Comparison of ENCODE assay signal across 28 cellular contexts in genomic region chr7:33357846-33358245, GRCh38.
A peak's percentile ranks its signal among the peaks of the same experiment; 100 is the strongest.
DNase-seq lines count a peak whose midpoint lies in the region; ATAC-seq, FAIRE-seq and TF ChIP-seq lines count a peak whose summit lies in the region.
"Had no signal": no experiment of that assay in that cellular context is flagged by ENCODE, and none has a peak within 500 bp of the region (broad histone marks: within the 10 kb centered on the region; RNA-seq: fewer than 3 reads in every experiment).

No MANE protein-coding gene starts in this region.

- H2AFZ ChIP-seq in H1 (ENCODE audit: low read length) = no peak overlapping the region
- H2AFZ ChIP-seq: GM23248 had no signal

- peaks cover 0 to 49% of the 10 kb centered on the region in 2 experiments; a peak in 2 of 4 replicates for H3K79me2 ChIP-seq in H1 (ENCODE audit: control insufficient read depth in 1 of 2, insufficient read depth in 2 of 2, low read length in 2 of 2)

- POLR2A ChIA-PET in H1 (lab: Charles Lee; ENCODE audit: partially characterized antibody) = no interaction called here

- DNase-seq in NCI-H1105 treated with DMSO at 0.1 percent for 48 hours (lab: John Stamatoyannopoulos, UW) (peak; percentile 10), NCI-H1105 (lab: John Stamatoyannopoulos, UW) (no peak), T47D (ENCODE audit: low read depth in 1 of 2, low spot score in 1 of 2) (peak; percentile 9 to 43), breast epithelium (ENCODE audit: low spot score in 2 of 2) (no peak), H1 (ENCODE audit: low read depth in 1 of 2, low spot score in 2 of 2) (no peak), inferior parietal cortex (ENCODE audit: extremely low spot score) (no peak)
- DNase-seq in stimulated activated CD4-positive, alpha-beta T cell treated with anti-CD3 and anti-CD28 coated beads, Interleukin-4, amount 100 ng/mL, for 4 hours = no peak
- DNase-seq in effector memory CD8-positive, alpha-beta T cell = no peak
- DNase-seq: ACHN; AML-193; BE2C; CD4-positive, alpha-beta T cell; CD8-positive, alpha-beta memory T cell; DMS 273 treated with DMSO at 0.1 percent for 48 hours; DMS79; EL; GDM1; GM23248; HFFc6 had no signal

- no peak overlapping the region for H4K8ac ChIP-seq in H1 (ENCODE audit: extremely low read depth, insufficient read depth, low read length)

- no peak overlapping the region for H3K27ac ChIP-seq in breast epithelium
- H3K27ac ChIP-seq in H1 (ENCODE audit: low read depth, low read length) = no peak overlapping the region
- H3K27ac ChIP-seq: 22Rv1; A549; BLaER1 treated with 17β-estradiol and CSF1 and Interleukin-3, amounts not matched to agents 10 nM and 100 nM; GM23248 had no signal

- H2BK5ac ChIP-seq in H1 (ENCODE audit: low read depth, low read length) = no peak overlapping the region

- no peak overlapping the region for H4K91ac ChIP-seq in H1 (replicated peaks; ENCODE audit: insufficient read length, low read length)

- H3K56ac ChIP-seq in H1 (replicated peaks; ENCODE audit: insufficient read length, low read depth, low read length) = no peak overlapping the region

- H2BK120ac ChIP-seq in H1 (replicated peaks; ENCODE audit: low read depth, low read length) = no peak overlapping the region

- no peak for ATAC-seq in effector memory CD8-positive, alpha-beta T cell (replicated peaks)
- ATAC-seq: A549, GM12878 had no signal

- TF ChIP-seq CTCF in breast epithelium (IDR thresholded peaks at IDR 0.05) (no peak), H1 (IDR thresholded peaks at IDR 0.05; ENCODE audit: control extremely low read depth in 1 of 3, insufficient read depth in 1 of 3, low read depth in 1 of 3, low read length in 3 of 3) (no peak)

- no peak for TF ChIP-seq EP300 in H1 (IDR thresholded peaks at IDR 0.05; ENCODE audit: borderline replicate concordance in 1 of 2, low read depth in 2 of 2, low read length in 2 of 2)

- H3K23ac ChIP-seq in H1 (ENCODE audit: insufficient read length) = no peak overlapping the region

- H3K4ac ChIP-seq in H1 (replicated peaks; ENCODE audit: insufficient read length, low read depth, low read length) = no peak overlapping the region

- FAIRE-seq in H1 (lab: Jason Lieb, UNC) = no peak
- FAIRE-seq: A549, D721Med, GM12878, GM19239, H54 had no signal

- CTCF ChIA-PET in H1 (lab: Charles Lee; ENCODE audit: partially characterized antibody) = interaction anchor here (0.5 kb wide), 1 partner anchor 1657 kb away, joined by 3 read pairs; no protein-coding TSS in a partner anchor

- H3K4me1 Mint-ChIP-seq in effector memory CD8-positive, alpha-beta T cell (ENCODE audit: low read depth in 2 of 2) = no peaks in the 10 kb centered on the region
- H3K4me1 Mint-ChIP-seq: CD14-positive monocyte had no signal

- H3K9me3 ChIP-seq in breast epithelium = no peaks in the 10 kb centered on the region
- no peaks in the 10 kb centered on the region for H3K9me3 ChIP-seq in H1 (ENCODE audit: insufficient read depth in 2 of 2, low read depth in 1 of 2, low read length in 1 of 2)
- H3K9me3 ChIP-seq: A549; BE2C; BLaER1 treated with 17β-estradiol and CSF1 and Interleukin-3, amounts not matched to agents 10 nM and 100 nM; HAP-1 had no signal

- no peaks in the 10 kb centered on the region for H3K79me1 ChIP-seq in H1 (ENCODE audit: low read depth, low read length)

- H2BK15ac ChIP-seq in H1 (ENCODE audit: low read length) = no peak overlapping the region

- no peak overlapping the region for H2BK12ac ChIP-seq in H1 (ENCODE audit: low read depth, low read length)

- H2BK20ac ChIP-seq in H1 (ENCODE audit: low read length) = no peak overlapping the region

- H3K4me3 ChIP-seq in breast epithelium (no peak overlapping the region), H1 (ENCODE audit: extremely low read depth in 1 of 4, insufficient read depth in 2 of 4, low read depth in 3 of 4, low read length in 4 of 4) (no peak overlapping the region)
- H3K4me3 ChIP-seq: A549; BLaER1 treated with 17β-estradiol and CSF1 and Interleukin-3, amounts not matched to agents 10 nM and 100 nM; GM12878; GM23248; HAP-1 had no signal

- no peak for TF ChIP-seq POLR2A in breast epithelium (IDR thresholded peaks at IDR 0.05)
- no peak for TF ChIP-seq POLR2A in H1 (IDR thresholded peaks at IDR 0.05; ENCODE audit: control extremely low read depth in 1 of 2, low read depth in 2 of 2, low read length in 2 of 2)

- in situ Hi-C loops in T47D (cut with HindIII; ENCODE audit: low pct_unique_long_range_greater_than_20kb, low sequenced_read_pairs) = no loop called here

- H3K18ac ChIP-seq in H1 (ENCODE audit: extremely low read depth, low read length) = no peak overlapping the region

- H3K27me3 ChIP-seq in breast epithelium (no peaks in the 10 kb centered on the region), H1 (replicated peaks in 1 of 4; ENCODE audit: control insufficient read depth in 3 of 4, extremely low read depth in 1 of 4, insufficient read depth in 3 of 4, low read length in 3 of 4) (no peaks in the 10 kb centered on the region)
- H3K27me3 ChIP-seq: BLaER1 treated with 17β-estradiol and CSF1 and Interleukin-3, amounts not matched to agents 10 nM and 100 nM had no signal

- H3K27ac Mint-ChIP-seq in effector memory CD8-positive, alpha-beta T cell = no peak overlapping the region
- H3K27ac Mint-ChIP-seq: CD14-positive monocyte; CD4-positive, alpha-beta T cell; CD8-positive, alpha-beta memory T cell; HFFc6 had no signal

- no peaks in the 10 kb centered on the region for H3K27me3 Mint-ChIP-seq in effector memory CD8-positive, alpha-beta T cell
- H3K27me3 Mint-ChIP-seq: CD4-positive, alpha-beta T cell; CD8-positive, alpha-beta memory T cell had no signal

- no peak for TF ChIP-seq RAD21 in H1 (IDR thresholded peaks at IDR 0.05 in 1 of 2, conservative IDR thresholded peaks at IDR 0.05 in 1 of 2; ENCODE audit: low read depth in 2 of 2, low read length in 2 of 2)

- intact Hi-C loops in breast epithelium (cut with DNase I; ENCODE audit: low total_unique reads) = no loop called here

- no peak overlapping the region for H4K5ac ChIP-seq in H1 (ENCODE audit: insufficient read length, low read depth, low read length)

- no peaks in the 10 kb centered on the region for H3K23me2 ChIP-seq in H1 (ENCODE audit: low read depth, low read length)

- no peaks in the 10 kb centered on the region for H3K9me3 Mint-ChIP-seq in effector memory CD8-positive, alpha-beta T cell
- H3K9me3 Mint-ChIP-seq: CD14-positive monocyte; CD4-positive, alpha-beta T cell; CD8-positive, alpha-beta memory T cell; HFFc6 had no signal

- H3K36me3 ChIP-seq in breast epithelium (no peaks in the 10 kb centered on the region), H1 (ENCODE audit: control insufficient read depth in 2 of 4, insufficient read depth in 4 of 4, low read length in 3 of 4) (peaks cover 0 to 2% (median 0%) of the 10 kb centered on the region in 4 experiments; a peak in 2 of 8 replicates)
- H3K36me3 ChIP-seq: BE2C; BLaER1 treated with 17β-estradiol and CSF1 and Interleukin-3, amounts not matched to agents 10 nM and 100 nM; HAP-1 had no signal

- H2AK5ac ChIP-seq in H1 (ENCODE audit: low read depth, low read length) = no peak overlapping the region

- H3K9ac ChIP-seq in H1 (replicated peaks in 1 of 4; ENCODE audit: extremely low read depth in 1 of 4, low read depth in 3 of 4, low read length in 3 of 4) = no peak overlapping the region
- H3K9ac ChIP-seq: BLaER1 treated with 17β-estradiol and CSF1 and Interleukin-3, amounts not matched to agents 10 nM and 100 nM; GM23248 had no signal

- no peak overlapping the region for H3K4me3 Mint-ChIP-seq in effector memory CD8-positive, alpha-beta T cell
- H3K4me3 Mint-ChIP-seq: CD14-positive monocyte; CD4-positive, alpha-beta T cell; CD8-positive, alpha-beta memory T cell; HFFc6 had no signal

- H3K36me3 Mint-ChIP-seq in effector memory CD8-positive, alpha-beta T cell (ENCODE audit: insufficient read depth) = peaks cover 2% of the 10 kb centered on the region
- H3K36me3 Mint-ChIP-seq: CD14-positive monocyte had no signal

- H3K14ac ChIP-seq in H1 (ENCODE audit: insufficient read length) = no peak overlapping the region

- H3K4me2 ChIP-seq in H1 (ENCODE audit: insufficient read depth in 1 of 2, low read depth in 2 of 2, low read length in 2 of 2) = no peak overlapping the region
- H3K4me2 ChIP-seq: A549; BLaER1 treated with 17β-estradiol and CSF1 and Interleukin-3, amounts not matched to agents 10 nM and 100 nM had no signal

- H3K4me1 ChIP-seq in breast epithelium = no peaks in the 10 kb centered on the region
- peaks cover 0 to 9% (median 0%) of the 10 kb centered on the region in 4 experiments; a peak in 1 of 7 replicates for H3K4me1 ChIP-seq in H1 (replicated peaks in 1 of 4; ENCODE audit: control insufficient read depth in 3 of 4, insufficient read depth in 4 of 4, low read length in 3 of 4)
- H3K4me1 ChIP-seq: A549; BE2C; BLaER1 treated with 17β-estradiol and CSF1 and Interleukin-3, amounts not matched to agents 10 nM and 100 nM; HAP-1 had no signal

- 88% methylated on average over 2 of the region's 2 CpGs; no CpG with 5 or more reads in 1 of the 2 experiments for WGBS in H1 (ENCODE audit: extremely low coverage in 1 of 2, insufficient coverage in 1 of 2, insufficient read length in 1 of 2, insufficient replicate concordance in 2 of 2, low coverage in 1 of 2, low lambda C conversion rate in 2 of 2, missing lambda C conversion rate in 1 of 2), 2 experiments

- no peaks in the 10 kb centered on the region for H4K20me1 ChIP-seq in H1 (replicated peaks in 1 of 2; ENCODE audit: control insufficient read depth in 1 of 2, insufficient read depth in 2 of 2, low read length in 2 of 2)
- H4K20me1 ChIP-seq: BLaER1 treated with 17β-estradiol and CSF1 and Interleukin-3, amounts not matched to agents 10 nM and 100 nM had no signal

TF ChIP-seq in H1, 55 proteins besides CTCF, POLR2A, EP300 and RAD21:
- TF ChIP-seq, protein P1, sequence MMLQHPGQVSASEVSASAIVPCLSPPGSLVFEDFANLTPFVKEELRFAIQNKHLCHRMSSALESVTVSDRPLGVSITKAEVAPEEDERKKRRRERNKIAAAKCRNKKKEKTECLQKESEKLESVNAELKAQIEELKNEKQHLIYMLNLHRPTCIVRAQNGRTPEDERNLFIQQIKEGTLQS (IDR thresholded peaks at IDR 0.05; ENCODE audit: insufficient read depth, low read depth, low read length) = no peak
- TF ChIP-seq HDAC2 (IDR thresholded peaks at IDR 0.05; ENCODE audit: borderline replicate concordance in 1 of 2, low read depth in 2 of 2, low read length in 2 of 2) = no peak
- TF ChIP-seq RXRA (IDR thresholded peaks at IDR 0.05; ENCODE audit: insufficient read depth, low read depth, low read length) = no peak
- 0 out of 2 replicates have a peak, but pooled peaks have one; percentile 40 for TF ChIP-seq TEAD4 (IDR thresholded peaks at IDR 0.05; ENCODE audit: low read depth, low read length)

Comparison
In these comparisons a context has a peak if more than half of its experiments do, and no peak if none do; other contexts are left out.
1. DNase-seq: peak in NCI-H1105 treated with DMSO at 0.1 percent for 48 hours (single experiment) and T47D (2 of 2); none in NCI-H1105 (single experiment), breast epithelium (0 of 2), H1 (0 of 2), inferior parietal cortex (single experiment), stimulated activated CD4-positive, alpha-beta T cell treated with anti-CD3 and anti-CD28 coated beads, Interleukin-4, amount 100 ng/mL, for 4 hours (0 of 2) and effector memory CD8-positive, alpha-beta T cell (0 of 3).